In the genomic region with DNA sequence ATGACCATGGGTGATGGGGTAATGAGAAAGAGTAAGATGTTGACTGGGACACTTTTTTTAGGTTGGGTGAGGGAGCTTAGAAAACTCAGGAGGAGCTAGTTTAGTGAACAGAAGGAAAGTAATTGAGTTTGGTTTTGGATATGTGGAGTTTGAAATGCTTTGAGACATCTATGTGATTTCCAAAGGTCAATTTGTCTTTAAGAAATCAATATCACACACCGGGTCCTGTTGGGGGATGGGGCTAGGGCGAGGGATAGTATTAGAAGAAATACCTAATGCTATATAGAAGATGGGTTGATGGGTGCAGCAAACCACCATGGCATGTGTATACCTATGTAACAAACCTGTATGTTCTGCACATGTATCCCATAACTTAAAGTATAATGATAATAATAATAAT, we compare ENCODE assay signal across 1 cellular context.
TF ChIP-seq lines count a peak whose summit lies in the region.

No MANE protein-coding gene starts in this region.

TF ChIP-seq in HepG2, 621 proteins besides CTCF, POLR2A, EP300 and RAD21 (continued from another document):
- TF ChIP-seq PRDM15 (CRISPR knock-in tag; IDR thresholded peaks at IDR 0.05) (no peak), POLR2AphosphoS2 (IDR thresholded peaks at IDR 0.05; ENCODE audit: low read depth, low read length) (no peak), ZNF530 (CRISPR knock-in tag; IDR thresholded peaks at IDR 0.05; ENCODE audit: low read depth) (no peak), ZBTB40 (IDR thresholded peaks at IDR 0.05) (no peak), ZBTB40 (CRISPR knock-in tag; IDR thresholded peaks at IDR 0.05) (no peak), SMARCC2 (IDR thresholded peaks at IDR 0.05) (no peak), RXRB (CRISPR knock-in tag; IDR thresholded peaks at IDR 0.05; ENCODE audit: borderline replicate concordance) (no peak)
- TF ChIP-seq, protein P1, sequence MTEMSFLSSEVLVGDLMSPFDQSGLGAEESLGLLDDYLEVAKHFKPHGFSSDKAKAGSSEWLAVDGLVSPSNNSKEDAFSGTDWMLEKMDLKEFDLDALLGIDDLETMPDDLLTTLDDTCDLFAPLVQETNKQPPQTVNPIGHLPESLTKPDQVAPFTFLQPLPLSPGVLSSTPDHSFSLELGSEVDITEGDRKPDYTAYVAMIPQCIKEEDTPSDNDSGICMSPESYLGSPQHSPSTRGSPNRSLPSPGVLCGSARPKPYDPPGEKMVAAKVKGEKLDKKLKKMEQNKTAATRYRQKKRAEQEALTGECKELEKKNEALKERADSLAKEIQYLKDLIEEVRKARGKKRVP (CRISPR knock-in tag; IDR thresholded peaks at IDR 0.05) = no peak
- TF ChIP-seq, protein P2, sequence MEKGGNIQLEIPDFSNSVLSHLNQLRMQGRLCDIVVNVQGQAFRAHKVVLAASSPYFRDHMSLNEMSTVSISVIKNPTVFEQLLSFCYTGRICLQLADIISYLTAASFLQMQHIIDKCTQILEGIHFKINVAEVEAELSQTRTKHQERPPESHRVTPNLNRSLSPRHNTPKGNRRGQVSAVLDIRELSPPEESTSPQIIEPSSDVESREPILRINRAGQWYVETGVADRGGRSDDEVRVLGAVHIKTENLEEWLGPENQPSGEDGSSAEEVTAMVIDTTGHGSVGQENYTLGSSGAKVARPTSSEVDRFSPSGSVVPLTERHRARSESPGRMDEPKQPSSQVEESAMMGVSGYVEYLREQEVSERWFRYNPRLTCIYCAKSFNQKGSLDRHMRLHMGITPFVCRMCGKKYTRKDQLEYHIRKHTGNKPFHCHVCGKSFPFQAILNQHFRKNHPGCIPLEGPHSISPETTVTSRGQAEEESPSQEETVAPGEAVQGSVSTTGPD (CRISPR knock-in tag; IDR thresholded peaks at IDR 0.05) = no peak
TF ChIP-seq in HepG2: peak in this region for 0.
